8 cellular contexts compared by ENCODE assay signal in the genomic region with DNA sequence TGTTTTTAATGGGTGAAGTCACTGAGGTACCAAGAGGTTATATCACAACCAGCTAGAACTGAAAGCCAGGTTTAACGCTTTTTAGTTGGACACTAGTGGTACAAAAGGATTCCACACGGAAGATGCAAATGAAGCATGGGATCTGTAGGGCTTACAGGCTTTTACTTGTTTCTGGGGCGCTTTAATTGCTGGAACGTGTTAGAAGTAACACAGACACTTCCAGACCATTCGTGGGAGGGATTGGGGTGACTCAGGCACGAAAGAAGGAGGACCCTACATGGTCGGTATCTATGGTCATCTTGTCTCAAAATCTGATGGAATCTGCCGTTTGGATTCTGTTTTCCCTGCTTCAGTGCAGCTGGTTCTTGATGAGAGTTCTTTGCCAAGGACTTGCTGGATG. TPM values are rescaled to one million over a fixed set of nuclear protein-coding genes. Genes with fewer than 3 reads are reported as not detected.
DNase-seq lines count a peak whose midpoint lies in the region; ATAC-seq and TF ChIP-seq lines count a peak whose summit lies in the region.

No MANE protein-coding gene starts in this region.

- H3K27me3 ChIP-seq in MG63 (no peaks in the 10 kb centered on the region), dorsolateral prefrontal cortex (no peaks in the 10 kb centered on the region)

- peak overlapping the region in 5 of 59 donors; percentile 37 to 89 (median 60) for H3K27ac ChIP-seq in dorsolateral prefrontal cortex

- peaks cover 20% of the 10 kb centered on the region for H3K4me1 Mint-ChIP-seq in CD14-positive monocyte
- H3K4me1 Mint-ChIP-seq in nephron, result peaks cover 25% of the 10 kb centered on the region

- TF ChIP-seq CTCF in CD14-positive monocyte (IDR thresholded peaks at IDR 0.05) (no peak), dorsolateral prefrontal cortex (IDR thresholded peaks at IDR 0.05 in 54 of 56, conservative IDR thresholded peaks at IDR 0.05 in 2 of 56; ENCODE audit: low read depth in 1 of 56, partially characterized antibody in 56 of 56) (no peak), nephron (IDR thresholded peaks at IDR 0.05; ENCODE audit: unreplicated experiment in 3 of 3) (no peak), GM10266 (IDR thresholded peaks at IDR 0.05; ENCODE audit: control insufficient read depth, insufficient read depth, low read depth, missing control alignments) (no peak)

- H3K4me3 ChIP-seq in MG63 (peak overlapping the region; percentile 95), dorsolateral prefrontal cortex (peak overlapping the region; percentile 62 to 97 (median 85))

- intact Hi-C loops in CD14-positive monocyte (cut with micrococcal nuclease) (no loop called here), dorsolateral prefrontal cortex (cut with DNase I) (no loop called here)

- peak overlapping the region in 5 of 7 donors; percentile 83 to 92 (median 88) for H3K27ac Mint-ChIP-seq in CD14-positive monocyte
- H3K27ac Mint-ChIP-seq in nephron, result peak overlapping the region in 2 of 3 experiments; percentile 13 to 66

- peaks cover 0 to 5% (median 4%) of the 10 kb centered on the region in 3 donors for H3K27me3 Mint-ChIP-seq in CD14-positive monocyte (ENCODE audit: low read depth in 3 of 3)
- H3K27me3 Mint-ChIP-seq in nephron (ENCODE audit: low read depth), result no peaks in the 10 kb centered on the region

- H3K9me3 ChIP-seq in MG63, result no peaks in the 10 kb centered on the region

- H3K4me3 Mint-ChIP-seq in CD14-positive monocyte (peak overlapping the region; percentile 85 to 89), nephron (peak overlapping the region; percentile 77 to 92 (median 85))

- H3K36me3 Mint-ChIP-seq in CD14-positive monocyte (peaks cover 29 to 31% of the 10 kb centered on the region in 2 donors), nephron (ENCODE audit: low read depth) (peaks cover 19% of the 10 kb centered on the region)

- peaks cover 36% of the 10 kb centered on the region for H3K36me3 ChIP-seq in MG63

- ATAC-seq in HG03439 (IDR thresholded peaks at IDR 0.05; ENCODE audit: unreplicated experiment), result no peak

- peaks cover 0 to 5% (median 3%) of the 10 kb centered on the region in 7 donors for H3K9me3 Mint-ChIP-seq in CD14-positive monocyte
- no peaks in the 10 kb centered on the region for H3K9me3 Mint-ChIP-seq in nephron

- DNase-seq in CD14-positive monocyte (ENCODE audit: low spot score) (no peak), MG63 (no peak), dorsolateral prefrontal cortex (no peak), NCI-H2171 treated with DMSO at 0.1 percent for 48 hours (lab: John Stamatoyannopoulos, UW) (no peak), GM10266 (ENCODE audit: extremely low spot score) (no peak), NCI-H1417 treated with DMSO at 0.1 percent for 48 hours (lab: John Stamatoyannopoulos, UW) (no peak)

RNA-seq across cellular contexts. Expression of a gene that starts 1.0 kb away (rescaled TPM):
- polyA plus RNA-seq in CD14-positive monocyte, result 10 to 100 TPM; 26.4 to 35.2 TPM
- total RNA-seq in MG63 (2014; rRNA removed; shearing (Covaris generic); ENCODE audit: low replicate concordance), result 121 and 140 TPM in 2 replicates
- 10 to 100 TPM; 51.6 to 96.6 (median 65.9) TPM for total RNA-seq in dorsolateral prefrontal cortex

RNA-seq across cellular contexts. Expression of a gene that starts 12.6 kb away (rescaled TPM):
- polyA plus RNA-seq in CD14-positive monocyte, result not detected
- total RNA-seq in MG63 (2014; rRNA removed; shearing (Covaris generic); ENCODE audit: low replicate concordance), result not detected in 2 replicates
- 1 to 10 TPM; 1.4 to 8.9 (median 4.0) TPM for total RNA-seq in dorsolateral prefrontal cortex
